Comparison of ENCODE assay signal across 12 cellular contexts in genomic region chr14:61811882-61812346, GRCh38. TPM values are rescaled to one million over a fixed set of nuclear protein-coding genes. Genes with fewer than 3 reads are reported as not detected.
DNase-seq lines count a peak whose midpoint lies in the region; ATAC-seq and TF ChIP-seq lines count a peak whose summit lies in the region.
"Had no signal": no experiment of that assay in that cellular context is flagged by ENCODE, and none has a peak within 500 bp of the region (broad histone marks: within the 10 kb centered on the region; RNA-seq: fewer than 3 reads in every experiment).

No MANE protein-coding gene starts in this region.

- intact Hi-C loops in CD14-positive monocyte (cut with micrococcal nuclease) = no loop called here

- TF ChIP-seq CTCF in CD14-positive monocyte (IDR thresholded peaks at IDR 0.05) (no peak), neural crest cell (conservative IDR thresholded peaks at IDR 0.05) (no peak), GM13976 (IDR thresholded peaks at IDR 0.05; ENCODE audit: borderline replicate concordance, control extremely low read depth, extremely low read depth, insufficient read depth, missing control alignments) (no peak)

- H3K36me3 Mint-ChIP-seq in CD14-positive monocyte (peaks cover 0 to 10% of the 10 kb centered on the region in 2 donors), neural crest cell (ENCODE audit: low read depth) (no peaks in the 10 kb centered on the region)

- H3K4me2 ChIP-seq in Karpas-422 (ENCODE audit: low read depth, low read length, poor library complexity, severe bottlenecking) = no peak overlapping the region

- H2AFZ ChIP-seq in Karpas-422 (ENCODE audit: low read length) = no peak overlapping the region

- H3K27ac Mint-ChIP-seq in CD14-positive monocyte = peak overlapping the region in 1 of 7 donors; percentile 15
- H3K27ac Mint-ChIP-seq in neural crest cell (ENCODE audit: unreplicated experiment) = no peak overlapping the region

- H3K36me3 ChIP-seq in HUES6 (ENCODE audit: control insufficient read depth, insufficient read depth, low read length) = no peaks in the 10 kb centered on the region
- no peaks in the 10 kb centered on the region for H3K36me3 ChIP-seq in ectodermal cell (ENCODE audit: control insufficient read depth, insufficient read depth, low read length)
- no peaks in the 10 kb centered on the region for H3K36me3 ChIP-seq in Karpas-422 (ENCODE audit: insufficient read depth, low read length)

- in situ Hi-C loops in GM13976 (cut with MboI; ENCODE audit: low sequenced_read_pairs, unreplicated experiment) = no loop called here

- 52 to 57% methylated on average over 15 of the region's 15 CpGs for WGBS in ectodermal cell, 2 experiments

- H3K9me3 ChIP-seq in HUES6 (ENCODE audit: control insufficient read depth, insufficient read depth, low read depth, low read length) = no peaks in the 10 kb centered on the region
- H3K9me3 ChIP-seq in ectodermal cell (ENCODE audit: control insufficient read depth, low read length) = no peaks in the 10 kb centered on the region
- H3K9me3 ChIP-seq in Karpas-422 (ENCODE audit: low read length) = no peaks in the 10 kb centered on the region

- peaks cover 64% of the 10 kb centered on the region for H3K27me3 ChIP-seq in HUES6 (ENCODE audit: control insufficient read depth, insufficient read depth, low read length)
- peaks cover 47% of the 10 kb centered on the region for H3K27me3 ChIP-seq in ectodermal cell (ENCODE audit: control insufficient read depth, insufficient read depth, low read length, poor library complexity, severe bottlenecking)
- H3K27me3 ChIP-seq in Karpas-422 (ENCODE audit: low read length) = no peaks in the 10 kb centered on the region

- no peak for DNase-seq in CD14-positive monocyte (ENCODE audit: low spot score)
- DNase-seq in neural crest cell (ENCODE audit: low read depth, low spot score) = no peak
- DNase-seq in RKO (ENCODE audit: low spot score) = no peak
- DNase-seq in GM13976 (ENCODE audit: low spot score) = no peak
- no peak for DNase-seq in Karpas-422
- DNase-seq: activated gamma-delta T cell treated with Interleukin-2 at 50 U/mL for 16 hours, NCI-H510A had no signal

- H3K27me3 Mint-ChIP-seq in CD14-positive monocyte (ENCODE audit: low read depth in 3 of 3) (peaks cover 60 to 71% (median 66%) of the 10 kb centered on the region in 3 donors), neural crest cell (ENCODE audit: low read depth) (peaks cover 51% of the 10 kb centered on the region)

- H3K4me1 Mint-ChIP-seq in CD14-positive monocyte (peaks cover 6% of the 10 kb centered on the region), neural crest cell (peaks cover 15% of the 10 kb centered on the region)

- no peak overlapping the region for H3K9ac ChIP-seq in HUES6 (ENCODE audit: low read length)
- H3K9ac ChIP-seq in Karpas-422 (ENCODE audit: low read length) = no peak overlapping the region

- H3K79me2 ChIP-seq in Karpas-422 (ENCODE audit: low read length) = no peaks in the 10 kb centered on the region

- peak overlapping the region; percentile 50 to 91 for H3K4me3 Mint-ChIP-seq in CD14-positive monocyte
- peak overlapping the region; percentile 90 for H3K4me3 Mint-ChIP-seq in neural crest cell

- H3K9me3 Mint-ChIP-seq in CD14-positive monocyte (peaks cover 0 to 8% (median 5%) of the 10 kb centered on the region in 7 donors), neural crest cell (no peaks in the 10 kb centered on the region)

- peaks cover 2% of the 10 kb centered on the region; the same call in 1 of the 2 replicates for H3K4me1 ChIP-seq in HUES6 (ENCODE audit: control insufficient read depth, insufficient read depth, low read length)
- H3K4me1 ChIP-seq in ectodermal cell (ENCODE audit: control insufficient read depth, insufficient read depth, low read length) = no peaks in the 10 kb centered on the region
- H3K4me1 ChIP-seq in Karpas-422 (ENCODE audit: low read length) = no peaks in the 10 kb centered on the region

- H3K4me3 ChIP-seq in HUES6 (ENCODE audit: low read depth, low read length) (peak overlapping the region; percentile 77), ectodermal cell (ENCODE audit: insufficient read depth, low read depth, low read length) (peak overlapping the region; percentile 33), Karpas-422 (ENCODE audit: low read length) (no peak overlapping the region)
- H3K4me3 ChIP-seq: K562 had no signal

- no peaks in the 10 kb centered on the region for H3K9me2 ChIP-seq in Karpas-422 (replicated peaks; ENCODE audit: insufficient read depth, low read length)

- no peaks in the 10 kb centered on the region for H4K20me1 ChIP-seq in Karpas-422 (ENCODE audit: insufficient read depth, low read depth, low read length)

- H3K27ac ChIP-seq in HUES6 (ENCODE audit: low read depth, low read length) (no peak overlapping the region), ectodermal cell (ENCODE audit: insufficient read depth, low read depth, low read length, poor library complexity, severe bottlenecking) (no peak overlapping the region), Karpas-422 (ENCODE audit: low read length) (no peak overlapping the region)

- ATAC-seq in HG03039 (IDR thresholded peaks at IDR 0.05; ENCODE audit: unreplicated experiment) = no peak
- ATAC-seq: esophagus mucosa, K562 had no signal

RNA-seq across cellular contexts. Expression of gene SYT16, which starts 0.6 kb away (rescaled TPM):
- not detected for polyA plus RNA-seq in CD14-positive monocyte
- polyA plus RNA-seq in ectodermal cell (2013, experiment 1 of 4) = 0.37 TPM
- polyA plus RNA-seq in ectodermal cell (2013, experiment 2 of 4) = 0.66 TPM
- 0.11 TPM for polyA plus RNA-seq in ectodermal cell (2013, experiment 3 of 4)
- 0.49 TPM for polyA plus RNA-seq in ectodermal cell (2013, experiment 4 of 4)
- 1.7 and 1.8 TPM in 2 replicates for total RNA-seq in neural crest cell
- total RNA-seq in Karpas-422 (2014; rRNA removed; shearing (Covaris generic); ENCODE audit: low replicate concordance) = 3.4 and 4.8 TPM in 2 replicates
- polyA plus RNA-seq: K562 had no signal

RNA-seq across cellular contexts. Expression of gene SNAPC1, which starts 49.7 kb away (rescaled TPM):
- 1 to 10 TPM; 2.9 to 3.2 TPM for polyA plus RNA-seq in CD14-positive monocyte
- 13.3 TPM for polyA plus RNA-seq in ectodermal cell (2013, experiment 1 of 4)
- 12.7 TPM for polyA plus RNA-seq in ectodermal cell (2013, experiment 2 of 4)
- 12.3 TPM for polyA plus RNA-seq in ectodermal cell (2013, experiment 3 of 4)
- 13.8 TPM for polyA plus RNA-seq in ectodermal cell (2013, experiment 4 of 4)
- total RNA-seq in neural crest cell = 5.9 and 6.2 TPM in 2 replicates
- total RNA-seq in Karpas-422 (2014; rRNA removed; shearing (Covaris generic); ENCODE audit: low replicate concordance) = 32.7 and 33.4 TPM in 2 replicates
